In genomic region chr6:52399511-52400315, GRCh38 we compare ENCODE assay signal across 8 cellular contexts. TPM values are rescaled to one million over a fixed set of nuclear protein-coding genes. Genes with fewer than 3 reads are reported as not detected.
DNase-seq lines count a peak whose midpoint lies in the region; ATAC-seq, FAIRE-seq and TF ChIP-seq lines count a peak whose summit lies in the region.

No MANE protein-coding gene starts in this region.

- H3K9me3 ChIP-seq in psoas muscle: no peaks in the 10 kb centered on the region

- no peaks in the 10 kb centered on the region for H3K9me3 Mint-ChIP-seq in activated T-helper 2 cell treated with anti-CD3 and anti-CD28 coated beads, Interferon-gamma antibody, Interleukin-2, Interleukin-4, amounts not matched to agents 10 μg/mL and 5 μg/mL and 100 μg/mL, durations not matched to agents 14 hours and 24 hours and 36 hours

- peaks cover 47% of the 10 kb centered on the region for H3K4me1 Mint-ChIP-seq in activated T-helper 2 cell treated with anti-CD3 and anti-CD28 coated beads, Interferon-gamma antibody, Interleukin-2, Interleukin-4, amounts not matched to agents 10 μg/mL and 5 μg/mL and 100 μg/mL, durations not matched to agents 14 hours and 24 hours and 36 hours (ENCODE audit: low read depth)

- H3K4me1 ChIP-seq in psoas muscle: no peaks in the 10 kb centered on the region

- DNase-seq in activated effector memory CD4-positive, alpha-beta T cell treated with anti-CD3 and anti-CD28 coated beads, Interleukin-2, amount 50 U/mL, for 16 hours: peak; percentile 70
- DNase-seq in activated effector memory CD4-positive, alpha-beta T cell treated with Interleukin-2 at 50 U/mL for 16 hours: no peak
- DNase-seq in NCI-H526 (lab: John Stamatoyannopoulos, UW) (peak; percentile 54 to 64), frontal cortex (ENCODE audit: low spot score in 2 of 2) (peak; percentile 52 to 54), psoas muscle (no peak)
- DNase-seq in activated T-helper 2 cell treated with anti-CD3 and anti-CD28 coated beads, Interferon-gamma antibody, Interleukin-2, Interleukin-4, amounts not matched to agents 10 μg/mL and 5 μg/mL and 100 μg/mL, durations not matched to agents 14 hours and 24 hours and 36 hours (ENCODE audit: low spot score): no peak

- no peak overlapping the region for H3K27ac ChIP-seq in psoas muscle

- intact Hi-C loops in activated T-helper 2 cell treated with anti-CD3 and anti-CD28 coated beads, Interferon-gamma antibody, Interleukin-2, Interleukin-4, amounts not matched to agents 10 μg/mL and 5 μg/mL and 100 μg/mL, durations not matched to agents 14 hours and 24 hours and 36 hours (cut with micrococcal nuclease): loop anchor here (1.0 to 2.0 kb wide), 3 partner anchors 21 to 115 kb away; partner anchors contain the start of genes EFHC1, MCM3 and PAQR8
- intact Hi-C loops in psoas muscle (cut with DNase I): loop anchor here in 1 of 2 donors (5.0 kb wide), 1 partner anchor 112 kb away; no protein-coding TSS in a partner anchor

- FAIRE-seq in frontal cortex (lab: Jason Lieb, UNC): no peak

- no peaks in the 10 kb centered on the region for H3K27me3 ChIP-seq in psoas muscle (ENCODE audit: insufficient read depth in 3 of 3, low read length in 2 of 3)

- no peaks in the 10 kb centered on the region for H3K36me3 ChIP-seq in psoas muscle (ENCODE audit: insufficient read depth in 1 of 2, low read depth in 1 of 2)

- no peaks in the 10 kb centered on the region for H3K27me3 Mint-ChIP-seq in activated T-helper 2 cell treated with anti-CD3 and anti-CD28 coated beads, Interferon-gamma antibody, Interleukin-2, Interleukin-4, amounts not matched to agents 10 μg/mL and 5 μg/mL and 100 μg/mL, durations not matched to agents 14 hours and 24 hours and 36 hours (ENCODE audit: low read depth)

- H3K4me3 Mint-ChIP-seq in activated T-helper 2 cell treated with anti-CD3 and anti-CD28 coated beads, Interferon-gamma antibody, Interleukin-2, Interleukin-4, amounts not matched to agents 10 μg/mL and 5 μg/mL and 100 μg/mL, durations not matched to agents 14 hours and 24 hours and 36 hours (ENCODE audit: low read depth): no peak overlapping the region

- peaks cover 22% of the 10 kb centered on the region for H3K36me3 Mint-ChIP-seq in activated T-helper 2 cell treated with anti-CD3 and anti-CD28 coated beads, Interferon-gamma antibody, Interleukin-2, Interleukin-4, amounts not matched to agents 10 μg/mL and 5 μg/mL and 100 μg/mL, durations not matched to agents 14 hours and 24 hours and 36 hours (ENCODE audit: low read depth)

- no peak overlapping the region for H3K4me3 ChIP-seq in psoas muscle

- WGBS in psoas muscle, 3 donors: 37 to 45% (median 43%) methylated on average over 3 of the region's 3 CpGs

- H3K27ac Mint-ChIP-seq in activated T-helper 2 cell treated with anti-CD3 and anti-CD28 coated beads, Interferon-gamma antibody, Interleukin-2, Interleukin-4, amounts not matched to agents 10 μg/mL and 5 μg/mL and 100 μg/mL, durations not matched to agents 14 hours and 24 hours and 36 hours: peak overlapping the region; percentile 44

- TF ChIP-seq CTCF in psoas muscle (IDR thresholded peaks at IDR 0.05): peak; percentile 63

- ATAC-seq in HG02759 (IDR thresholded peaks at IDR 0.05; ENCODE audit: unreplicated experiment) (peak; percentile 52), psoas muscle (no peak), HG03097 (IDR thresholded peaks at IDR 0.05; ENCODE audit: low FRiP score, unreplicated experiment) (no peak)

RNA-seq across cellular contexts. Expression of gene EFHC1, which starts 20.4 kb away (rescaled TPM):
- 0.67 and 1.6 TPM in 2 replicates for total RNA-seq in activated T-helper 2 cell treated with anti-CD3 and anti-CD28 coated beads, Interferon-gamma antibody, Interleukin-2, Interleukin-4, amounts not matched to agents 10 μg/mL and 5 μg/mL and 100 μg/mL, durations not matched to agents 14 hours and 24 hours and 36 hours
- 22.4 TPM for total RNA-seq in frontal cortex
- 1 to 10 TPM; 1.5 to 2.1 (median 1.7) TPM for total RNA-seq in psoas muscle
- 1 to 10 TPM; 2.0 to 3.9 (median 3.0) TPM for polyA plus RNA-seq in psoas muscle

RNA-seq across cellular contexts. Expression of gene PAQR8, which starts 37.8 kb away (rescaled TPM):
- 6.8 and 8.8 TPM in 2 replicates for total RNA-seq in activated T-helper 2 cell treated with anti-CD3 and anti-CD28 coated beads, Interferon-gamma antibody, Interleukin-2, Interleukin-4, amounts not matched to agents 10 μg/mL and 5 μg/mL and 100 μg/mL, durations not matched to agents 14 hours and 24 hours and 36 hours
- total RNA-seq in frontal cortex: 12.6 TPM
- 1 to 10 TPM in 2 of 4 donors, under 1 TPM in 2; 0.68 to 1.3 (median 1.00) TPM for total RNA-seq in psoas muscle
- under 1 TPM; 0.39 to 0.55 (median 0.51) TPM for polyA plus RNA-seq in psoas muscle

Comparison
In these comparisons a context has a peak if more than half of its experiments do, and no peak if none do; other contexts are left out.
1. DNase-seq: peak in activated effector memory CD4-positive, alpha-beta T cell treated with anti-CD3 and anti-CD28 coated beads, Interleukin-2, amount 50 U/mL, for 16 hours (single experiment), NCI-H526 (2 of 2) and frontal cortex (2 of 2); none in activated effector memory CD4-positive, alpha-beta T cell treated with Interleukin-2 at 50 U/mL for 16 hours (single experiment), activated T-helper 2 cell treated with anti-CD3 and anti-CD28 coated beads, Interferon-gamma antibody, Interleukin-2, Interleukin-4, amounts not matched to agents 10 μg/mL and 5 μg/mL and 100 μg/mL, durations not matched to agents 14 hours and 24 hours and 36 hours (single experiment) and psoas muscle (0 of 2).